ENCODE assay signal across 1 cellular context in genomic region chr1:97384294-97384952, GRCh38.
TF ChIP-seq lines count a peak whose summit lies in the region.

No MANE protein-coding gene starts in this region.

TF ChIP-seq in HCT116, 20 proteins besides CTCF, POLR2A, EP300 and RAD21 (continued from another document):
- TF ChIP-seq JUND (IDR thresholded peaks at IDR 0.05) (peak; percentile 76), ATF3 (IDR thresholded peaks at IDR 0.05) (peak; percentile 39; the same call in 1 of the 2 replicates), SIN3A (IDR thresholded peaks at IDR 0.05; ENCODE audit: low read depth) (peak; percentile 53; the same call in 1 of the 2 replicates), YY1 (IDR thresholded peaks at IDR 0.05; ENCODE audit: extremely low read depth, insufficient replicate concordance, low read depth, low read length) (no peak), ZBTB33 (IDR thresholded peaks at IDR 0.05; ENCODE audit: extremely low read depth, insufficient replicate concordance, low read length) (no peak), POLR2AphosphoS5 (IDR thresholded peaks at IDR 0.05; ENCODE audit: low read depth, low read length) (no peak), EZH2 (IDR thresholded peaks at IDR 0.05) (no peak), SP1 (IDR thresholded peaks at IDR 0.05; ENCODE audit: low read depth) (peak; percentile 69), CBX3 (IDR thresholded peaks at IDR 0.05; ENCODE audit: low read depth) (peak; percentile 38; the same call in 1 of the 2 replicates), FOSL1 (IDR thresholded peaks at IDR 0.05; ENCODE audit: low read depth) (peak; percentile 75), CEBPB (IDR thresholded peaks at IDR 0.05; ENCODE audit: low read depth) (peak; percentile 61), TCF7L2 (IDR thresholded peaks at IDR 0.05; ENCODE audit: borderline replicate concordance, extremely low read depth, insufficient read depth, insufficient read length) (no peak)
